ENCODE assay signal across 17 cellular contexts in genomic region chr4:7699040-7699439, GRCh38.
DNase-seq lines count a peak whose midpoint lies in the region; ATAC-seq, FAIRE-seq and TF ChIP-seq lines count a peak whose summit lies in the region.
"Had no signal": no experiment of that assay in that cellular context is flagged by ENCODE, and none has a peak within 500 bp of the region (broad histone marks: within the 10 kb centered on the region; RNA-seq: fewer than 3 reads in every experiment).

No MANE protein-coding gene starts in this region.

- ATAC-seq in mucosa of descending colon (peak; percentile 35), T-cell (replicated peaks in 1 of 4) (no peak), GM18519 (IDR thresholded peaks at IDR 0.05; ENCODE audit: low FRiP score, unreplicated experiment) (no peak), GM18909 (IDR thresholded peaks at IDR 0.05; ENCODE audit: poor library complexity, unreplicated experiment) (no peak)
- ATAC-seq: naive thymus-derived CD4-positive, alpha-beta T cell had no signal

- intact Hi-C loops in mucosa of descending colon (cut with DNase I, micrococcal nuclease): no loop called here

- H3K4me3 Mint-ChIP-seq in T-cell: no peak overlapping the region
- H3K4me3 Mint-ChIP-seq: CD4-positive, alpha-beta memory T cell; endodermal cell; IgD-negative memory B cell; naive thymus-derived CD4-positive, alpha-beta T cell had no signal

- H3K4me1 ChIP-seq in mucosa of descending colon (ENCODE audit: low read depth): no peaks in the 10 kb centered on the region
- H3K4me1 ChIP-seq: vagina had no signal

- H3K27ac Mint-ChIP-seq in T-cell: no peak overlapping the region
- H3K27ac Mint-ChIP-seq: CD4-positive, alpha-beta memory T cell; IgD-negative memory B cell had no signal

- DNase-seq in AG10803 (ENCODE audit: low read depth) (peak; percentile 95), HTR-8/SVneo (ENCODE audit: insufficient read length, low spot score) (peak; percentile 69), dedifferentiated amniotic fluid mesenchymal stem cell (ENCODE audit: extremely low spot score) (peak; percentile 51), mucosa of descending colon (peak in 1 of 3 donors; percentile 16), COLO829 (ENCODE audit: low spot score) (no peak), T-cell (no peak)
- DNase-seq: CD4-positive, alpha-beta memory T cell; naive thymus-derived CD4-positive, alpha-beta T cell; NCI-H2081 treated with DMSO at 0.1 percent for 48 hours; OCI-M1; spleen; T1000 had no signal

- no peak for FAIRE-seq in HTR-8/SVneo (lab: Jason Lieb, UNC)

- H3K27me3 Mint-ChIP-seq in T-cell: peaks cover 9 to 27% of the 10 kb centered on the region in 2 donors

- POLR2A ChIA-PET in T-cell (lab: Charles Lee): no interaction called here

- no peaks in the 10 kb centered on the region for H3K4me1 Mint-ChIP-seq in T-cell
- H3K4me1 Mint-ChIP-seq: endodermal cell, IgD-negative memory B cell had no signal

- TF ChIP-seq CTCF in AG10803 (conservative IDR thresholded peaks at IDR 0.05; ENCODE audit: low read length): no peak
- TF ChIP-seq CTCF in mucosa of descending colon (IDR thresholded peaks at IDR 0.05): no peak

- no peak overlapping the region for H3K4me3 ChIP-seq in AG10803 (ENCODE audit: low read length)
- no peak overlapping the region for H3K4me3 ChIP-seq in mucosa of descending colon
- H3K4me3 ChIP-seq: spleen, vagina had no signal

- H3K36me3 ChIP-seq in mucosa of descending colon (ENCODE audit: low read depth): no peaks in the 10 kb centered on the region
- H3K36me3 ChIP-seq: spleen, vagina had no signal

- no peaks in the 10 kb centered on the region for H3K9me3 ChIP-seq in mucosa of descending colon
- H3K9me3 ChIP-seq: spleen, vagina had no signal

- H3K36me3 Mint-ChIP-seq in T-cell: no peaks in the 10 kb centered on the region
- H3K36me3 Mint-ChIP-seq: CD4-positive, alpha-beta memory T cell; naive thymus-derived CD4-positive, alpha-beta T cell had no signal

- no peaks in the 10 kb centered on the region for H3K9me3 Mint-ChIP-seq in T-cell
- H3K9me3 Mint-ChIP-seq: endodermal cell, IgD-negative memory B cell had no signal

- CTCF ChIA-PET in T-cell (lab: Charles Lee): no interaction called here

Comparison
In these comparisons a context has a peak if more than half of its experiments do, and no peak if none do; other contexts are left out.
1. DNase-seq: peak in AG10803 (single experiment), HTR-8/SVneo (single experiment) and dedifferentiated amniotic fluid mesenchymal stem cell (single experiment); none in COLO829 (single experiment) and T-cell (0 of 34).